ENCODE assay signal across 28 cellular contexts in genomic region chr17:31527606-31528005, GRCh38.
DNase-seq lines count a peak whose midpoint lies in the region; ATAC-seq and TF ChIP-seq lines count a peak whose summit lies in the region.
"Had no signal": no experiment of that assay in that cellular context is flagged by ENCODE, and none has a peak within 500 bp of the region (broad histone marks: within the 10 kb centered on the region; RNA-seq: fewer than 3 reads in every experiment).

No MANE protein-coding gene starts in this region.

- H3K79me2 ChIP-seq in SK-N-SH (ENCODE audit: insufficient read depth), result no peaks in the 10 kb centered on the region
- H3K79me2 ChIP-seq in osteoblast (ENCODE audit: insufficient read depth, low read length), result no peaks in the 10 kb centered on the region

- no peak for TF ChIP-seq POLR2A in suprapubic skin (IDR thresholded peaks at IDR 0.05)

- no peaks in the 10 kb centered on the region for H3K9me3 Mint-ChIP-seq in chondrocyte (ENCODE audit: low read depth)
- H3K9me3 Mint-ChIP-seq: activated CD4-positive, alpha-beta memory T cell treated with anti-CD3 and anti-CD28 coated beads for 36 hours had no signal

- H4K20me1 ChIP-seq in SK-N-SH (ENCODE audit: insufficient read depth) (no peaks in the 10 kb centered on the region), osteoblast (ENCODE audit: insufficient read depth, low read length) (no peaks in the 10 kb centered on the region)

- TF ChIP-seq RAD21 in SK-N-SH (IDR thresholded peaks at IDR 0.05; ENCODE audit: low read length), result peak; percentile 54

- H3K27ac ChIP-seq in SK-N-SH (ENCODE audit: low read depth in 2 of 2, low read length in 1 of 2), result peak overlapping the region; percentile 42 to 45; a peak in 3 of 4 replicates
- no peak overlapping the region for H3K27ac ChIP-seq in osteoblast (ENCODE audit: low read depth, low read length)
- H3K27ac ChIP-seq in suprapubic skin, result no peak overlapping the region
- H3K27ac ChIP-seq: heart right ventricle, HL-60, neutrophil, skin epidermis had no signal

- WGBS in SK-N-SH (ENCODE audit: low lambda C conversion rate), result 52% methylated on average over 5 of the region's 5 CpGs
- WGBS in suprapubic skin, result 51% methylated on average over 5 of the region's 5 CpGs

- H3K4me1 ChIP-seq in SK-N-SH (ENCODE audit: control insufficient read depth in 1 of 2, insufficient read depth in 2 of 2, low read depth in 1 of 2, low read length in 1 of 2), result peaks cover 3 to 12% of the 10 kb centered on the region in 2 experiments; a peak in 1 of 4 replicates
- H3K4me1 ChIP-seq in osteoblast (ENCODE audit: insufficient read depth, low read length), result peaks cover 16% of the 10 kb centered on the region
- peaks cover 6% of the 10 kb centered on the region for H3K4me1 ChIP-seq in suprapubic skin

- no peaks in the 10 kb centered on the region for H3K36me3 Mint-ChIP-seq in chondrocyte (ENCODE audit: low read depth)

- TF ChIP-seq EP300 in SK-N-SH (IDR thresholded peaks at IDR 0.05; ENCODE audit: borderline replicate concordance in 1 of 2, low read depth in 1 of 2, low read length in 1 of 2), result no peak
- no peak for TF ChIP-seq EP300 in suprapubic skin (IDR thresholded peaks at IDR 0.05)

- TF ChIP-seq CTCF in SK-N-SH (IDR thresholded peaks at IDR 0.05), result peak; percentile 39
- TF ChIP-seq CTCF in chondrocyte (IDR thresholded peaks at IDR 0.05), result peak; percentile 45
- TF ChIP-seq CTCF in osteoblast (IDR thresholded peaks at IDR 0.05; ENCODE audit: extremely low read depth, low read depth, low read length), result peak; percentile 30
- TF ChIP-seq CTCF in suprapubic skin (IDR thresholded peaks at IDR 0.05), result no peak

- no peak for ATAC-seq in HG03571 (IDR thresholded peaks at IDR 0.05; ENCODE audit: unreplicated experiment)
- ATAC-seq: GM12878, heart right ventricle, HepG2, left colon had no signal

- H3F3A ChIP-seq in SK-N-SH (replicated peaks; ENCODE audit: insufficient read depth), result peaks cover 7% of the 10 kb centered on the region

- H3K4me3 Mint-ChIP-seq in chondrocyte (ENCODE audit: unreplicated experiment), result no peak overlapping the region
- H3K4me3 Mint-ChIP-seq: activated CD4-positive, alpha-beta memory T cell treated with anti-CD3 and anti-CD28 coated beads for 36 hours had no signal

- H3K27me3 Mint-ChIP-seq in chondrocyte (ENCODE audit: low read depth), result no peaks in the 10 kb centered on the region
- H3K27me3 Mint-ChIP-seq: activated CD4-positive, alpha-beta memory T cell treated with anti-CD3 and anti-CD28 coated beads for 36 hours had no signal

- no peaks in the 10 kb centered on the region for H3K9me2 ChIP-seq in SK-N-SH

- H3K27ac Mint-ChIP-seq in chondrocyte (ENCODE audit: unreplicated experiment), result no peak overlapping the region
- H3K27ac Mint-ChIP-seq: activated CD4-positive, alpha-beta memory T cell treated with anti-CD3 and anti-CD28 coated beads for 36 hours had no signal

- H2AFZ ChIP-seq in SK-N-SH (ENCODE audit: low read depth) (no peak overlapping the region), osteoblast (ENCODE audit: low read length) (no peak overlapping the region)

- POLR2A ChIA-PET in SK-N-SH (lab: Yijun Ruan, JAX), result interaction anchor here (0.7 kb wide), 1 partner anchor 17 kb away, joined by 3 read pairs; no protein-coding TSS in a partner anchor

- H3K4me1 Mint-ChIP-seq in chondrocyte (ENCODE audit: low read depth), result peaks cover 8% of the 10 kb centered on the region

- H3K9ac ChIP-seq in SK-N-SH, result no peak overlapping the region

- H3K27me3 ChIP-seq in SK-N-SH (ENCODE audit: insufficient read depth), result no peaks in the 10 kb centered on the region
- no peaks in the 10 kb centered on the region for H3K27me3 ChIP-seq in osteoblast (ENCODE audit: insufficient read depth, low read length)
- no peaks in the 10 kb centered on the region for H3K27me3 ChIP-seq in suprapubic skin
- H3K27me3 ChIP-seq: dorsolateral prefrontal cortex, heart right ventricle, neutrophil had no signal

- no peak overlapping the region for H3K4me3 ChIP-seq in SK-N-SH (ENCODE audit: low read depth in 2 of 2, low read length in 1 of 2)
- no peak overlapping the region for H3K4me3 ChIP-seq in osteoblast (ENCODE audit: insufficient read depth, low read length)
- no peak overlapping the region for H3K4me3 ChIP-seq in suprapubic skin
- H3K4me3 ChIP-seq: dorsolateral prefrontal cortex, GM12878, heart right ventricle, skin epidermis had no signal

- DNase-seq in Daoy (ENCODE audit: low read depth) (peak; percentile 24), SK-N-SH (no peak), chondrocyte (ENCODE audit: low spot score) (peak; percentile 2), osteoblast (ENCODE audit: insufficient read length, low spot score, missing footprints) (peak; percentile 92), suprapubic skin (ENCODE audit: low spot score in 2 of 2) (no peak), islet precursor cell (no peak)
- DNase-seq in stimulated activated CD4-positive, alpha-beta T cell treated with anti-CD3 and anti-CD28 coated beads, Interleukin-4, amount 100 ng/mL, for 24 hours, result no peak
- DNase-seq: activated CD4-positive, alpha-beta memory T cell treated with anti-CD3 and anti-CD28 coated beads for 36 hours; activated gamma-delta T cell; activated T-cell treated with anti-CD3 and anti-CD28 coated beads for 4 hours; COR-L47; DMS79; H7; heart right ventricle; left colon; NCI-H1105 treated with DMSO at 0.1 percent for 48 hours; NCI-H2029; NCI-H446; Right ventricle myocardium superior; stimulated activated CD4-positive, alpha-beta T cell treated with anti-CD3 and anti-CD28 coated beads, Interleukin-1b, Interleukin-23, amount 100 ng/mL, for 48 hours; substantia nigra had no signal

- H3K4me2 ChIP-seq in SK-N-SH, result peak overlapping the region; percentile 5; the same call in 1 of the 2 replicates
- no peak overlapping the region for H3K4me2 ChIP-seq in osteoblast (ENCODE audit: insufficient read depth, low read length)

- H3K9me3 ChIP-seq in SK-N-SH (no peaks in the 10 kb centered on the region), osteoblast (ENCODE audit: low read depth, low read length) (peaks cover 4% of the 10 kb centered on the region), suprapubic skin (no peaks in the 10 kb centered on the region)
- H3K9me3 ChIP-seq: neutrophil had no signal

- CTCF ChIA-PET in SK-N-SH (lab: Yijun Ruan, JAX), result interaction anchor here (0.8 to 12.9 kb wide), 15 partner anchors 10 to 314 kb away, joined by 3 to 137 read pairs (median 4); no protein-coding TSS in a partner anchor

- H3K36me3 ChIP-seq in SK-N-SH (replicated peaks in 1 of 2; ENCODE audit: control insufficient read depth in 1 of 2, insufficient read depth in 2 of 2, low read length in 1 of 2) (no peaks in the 10 kb centered on the region), osteoblast (ENCODE audit: insufficient read depth, low read length) (no peaks in the 10 kb centered on the region), suprapubic skin (peaks cover 40% of the 10 kb centered on the region)

TF ChIP-seq in SK-N-SH, 30 proteins besides CTCF, POLR2A, EP300 and RAD21:
- no peak for TF ChIP-seq RXRA (IDR thresholded peaks at IDR 0.05; ENCODE audit: borderline replicate concordance, low read depth)
- TF ChIP-seq GABPA (IDR thresholded peaks at IDR 0.05; ENCODE audit: low read depth), result no peak
- TF ChIP-seq POLR2AphosphoS5 (IDR thresholded peaks at IDR 0.05; ENCODE audit: low read depth, low read length), result no peak
- TF ChIP-seq PBX3 (IDR thresholded peaks at IDR 0.05), result peak; percentile 69
- TF ChIP-seq RCOR1 (IDR thresholded peaks at IDR 0.05; ENCODE audit: low read length), result no peak
- TF ChIP-seq TAF1 (IDR thresholded peaks at IDR 0.05; ENCODE audit: borderline replicate concordance, low read depth, low read length), result no peak
- TF ChIP-seq USF2 (IDR thresholded peaks at IDR 0.05; ENCODE audit: borderline replicate concordance, low read depth, low read length), result no peak
- TF ChIP-seq SMC3 (IDR thresholded peaks at IDR 0.05; ENCODE audit: low read depth, low read length), result peak; percentile 40; the same call in 1 of the 2 replicates
- TF ChIP-seq GATA2 (CRISPR knock-in tag; IDR thresholded peaks at IDR 0.05), result no peak
- TF ChIP-seq FOXJ3 (CRISPR knock-in tag; IDR thresholded peaks at IDR 0.05), result no peak
- TF ChIP-seq FOSL2 (IDR thresholded peaks at IDR 0.05; ENCODE audit: borderline replicate concordance, low read depth), result no peak
- TF ChIP-seq JUND (IDR thresholded peaks at IDR 0.05), result no peak
- TF ChIP-seq NFIC (IDR thresholded peaks at IDR 0.05; ENCODE audit: borderline replicate concordance), result peak; percentile 45; the same call in 1 of the 2 replicates

Comparison
In these comparisons a context has a peak if more than half of its experiments do, and no peak if none do; other contexts are left out.
1. DNase-seq: peak in Daoy (single experiment), chondrocyte (single experiment) and osteoblast (single experiment); none in SK-N-SH (single experiment), stimulated activated CD4-positive, alpha-beta T cell treated with anti-CD3 and anti-CD28 coated beads, Interleukin-4, amount 100 ng/mL, for 24 hours (single experiment), suprapubic skin (0 of 2) and islet precursor cell (single experiment).
2. H3K27ac ChIP-seq: peak in SK-N-SH (2 of 2); none in osteoblast (single experiment) and suprapubic skin (single experiment).
3. CTCF ChIP-seq: peak in SK-N-SH (single experiment), chondrocyte (single experiment) and osteoblast (single experiment); none in suprapubic skin (0 of 2).